Comparison of ENCODE assay signal across 28 cellular contexts in genomic region chr6:10850728-10851127, GRCh38. TPM values are rescaled to one million over a fixed set of nuclear protein-coding genes. Genes with fewer than 3 reads are reported as not detected.
DNase-seq lines count a peak whose midpoint lies in the region; ATAC-seq and TF ChIP-seq lines count a peak whose summit lies in the region.
"Had no signal": no experiment of that assay in that cellular context is flagged by ENCODE, and none has a peak within 500 bp of the region (broad histone marks: within the 10 kb centered on the region; RNA-seq: fewer than 3 reads in every experiment).

No MANE protein-coding gene starts in this region.

- no peaks in the 10 kb centered on the region for H3K9me3 ChIP-seq in parathyroid adenoma (ENCODE audit: control insufficient read depth, low read length)

- peaks cover 6% of the 10 kb centered on the region for H3K36me3 ChIP-seq in parathyroid adenoma (ENCODE audit: control insufficient read depth, insufficient read depth, low read length)

- peak overlapping the region; percentile 21 for H3K9ac ChIP-seq in parathyroid adenoma
- H3K9ac ChIP-seq: GM23248 had no signal

- no peak overlapping the region for H3K27ac Mint-ChIP-seq in activated naive CD4-positive, alpha-beta T cell treated with anti-CD3 and anti-CD28 coated beads, Interleukin-2, amount 50 U/mL, for 72 hours
- H3K27ac Mint-ChIP-seq: B cell; CD4-positive, CD25-positive, alpha-beta regulatory T cell; HFFc6; IgD-negative memory B cell had no signal

- ATAC-seq in activated naive CD4-positive, alpha-beta T cell treated with anti-CD3 and anti-CD28 coated beads, Interleukin-2, amount 50 U/mL, for 72 hours: no peak
- no peak for ATAC-seq in GM21619 (IDR thresholded peaks at IDR 0.05; ENCODE audit: unreplicated experiment)
- ATAC-seq: PC-3, Right ventricle myocardium inferior had no signal

- H3K27ac ChIP-seq in VCaP (peak overlapping the region; percentile 34), parathyroid adenoma (peak overlapping the region; percentile 100)
- H3K27ac ChIP-seq: 22Rv1, GM23248 had no signal

- H3K27me3 ChIP-seq in parathyroid adenoma (ENCODE audit: control insufficient read depth, insufficient read depth, low read length): no peaks in the 10 kb centered on the region

- peak overlapping the region; percentile 34 for H2AFZ ChIP-seq in parathyroid adenoma
- H2AFZ ChIP-seq: GM23248 had no signal

- H3K36me3 Mint-ChIP-seq in activated naive CD4-positive, alpha-beta T cell treated with anti-CD3 and anti-CD28 coated beads, Interleukin-2, amount 50 U/mL, for 72 hours: peaks cover 12 to 14% of the 10 kb centered on the region in 2 donors
- H3K36me3 Mint-ChIP-seq: CD4-positive, CD25-positive, alpha-beta regulatory T cell had no signal

- H3K9me3 Mint-ChIP-seq in activated naive CD4-positive, alpha-beta T cell treated with anti-CD3 and anti-CD28 coated beads, Interleukin-2, amount 50 U/mL, for 72 hours: peaks cover 0 to 6% of the 10 kb centered on the region in 2 donors

- TF ChIP-seq CTCF in VCaP (conservative IDR thresholded peaks at IDR 0.05) (no peak), parathyroid adenoma (IDR thresholded peaks at IDR 0.05) (no peak)

- peak overlapping the region; percentile 43 for H3K4me3 ChIP-seq in parathyroid adenoma (ENCODE audit: low read depth, low read length)
- H3K4me3 ChIP-seq: GM23248 had no signal

- H3K79me2 ChIP-seq in parathyroid adenoma: no peaks in the 10 kb centered on the region

- H3K4me2 ChIP-seq in parathyroid adenoma (ENCODE audit: low read length): peak overlapping the region; percentile 46

- DNase-seq in SIG-M5 treated with dmso at 0.1 percent for 504 hours (lab: John Stamatoyannopoulos, UW; ENCODE audit: unreplicated experiment) (peak; percentile 25), SIG-M5 (lab: John Stamatoyannopoulos, UW) (no peak), SKM-1 treated with dmso at 0.1 percent for 144 hours (lab: John Stamatoyannopoulos, UW; ENCODE audit: unreplicated experiment) (no peak), T1000 (lab: John Stamatoyannopoulos, UW) (no peak)
- no peak for DNase-seq in activated naive CD4-positive, alpha-beta T cell treated with anti-CD3 and anti-CD28 coated beads, Interleukin-2, amount 50 U/mL, for 72 hours (ENCODE audit: low spot score in 2 of 2)
- DNase-seq: CD4-positive, CD25-positive, alpha-beta regulatory T cell; DMS153; DND-41; GM23248; H7; HFFc6; NCI-H1092 treated with DMSO at 0.1 percent for 48 hours; NCI-H1436 treated with DMSO at 0.1 percent for 48 hours; NCI-H187 treated with DMSO at 0.1 percent for 48 hours; NCI-H446 treated with DMSO at 0.1 percent for 48 hours; NCI-H526; NCI-H82; NK-92 treated with Interleukin-12 subunit alpha and Interleukin-12 subunit beta, amount 100 ng/mL, for 24 hours; PC-3 had no signal

- H3K4me1 ChIP-seq in parathyroid adenoma: peaks cover 48% of the 10 kb centered on the region

RNA-seq across cellular contexts. Expression of gene MAK, which starts 12.4 kb away (rescaled TPM):
- total RNA-seq in activated naive CD4-positive, alpha-beta T cell treated with anti-CD3 and anti-CD28 coated beads, Interleukin-2, amount 50 U/mL, for 72 hours: 1 to 10 TPM in 1 of 2 donors, under 1 TPM in 1; 0.05 to 1.1 TPM
- total RNA-seq: B cell, GM23248, HFFc6, Right ventricle myocardium inferior, RPMI7951 had no signal

RNA-seq across cellular contexts. Expression of gene GCM2, which starts 31.1 kb away (rescaled TPM):
- not detected for total RNA-seq in activated naive CD4-positive, alpha-beta T cell treated with anti-CD3 and anti-CD28 coated beads, Interleukin-2, amount 50 U/mL, for 72 hours
- total RNA-seq: B cell; CD4-positive, CD25-positive, alpha-beta regulatory T cell; GM23248; H7; HFFc6; PC-3; Right ventricle myocardium inferior; RPMI7951; SK-MEL-5 had no signal

RNA-seq across cellular contexts. Expression of gene SYCP2L, which starts 36.1 kb away (rescaled TPM):
- total RNA-seq in activated naive CD4-positive, alpha-beta T cell treated with anti-CD3 and anti-CD28 coated beads, Interleukin-2, amount 50 U/mL, for 72 hours: under 1 TPM; 0.39 to 0.71 TPM
- total RNA-seq: B cell; CD4-positive, CD25-positive, alpha-beta regulatory T cell; GM23248; HFFc6 had no signal
